8 cellular contexts compared by ENCODE assay signal in the genomic region with DNA sequence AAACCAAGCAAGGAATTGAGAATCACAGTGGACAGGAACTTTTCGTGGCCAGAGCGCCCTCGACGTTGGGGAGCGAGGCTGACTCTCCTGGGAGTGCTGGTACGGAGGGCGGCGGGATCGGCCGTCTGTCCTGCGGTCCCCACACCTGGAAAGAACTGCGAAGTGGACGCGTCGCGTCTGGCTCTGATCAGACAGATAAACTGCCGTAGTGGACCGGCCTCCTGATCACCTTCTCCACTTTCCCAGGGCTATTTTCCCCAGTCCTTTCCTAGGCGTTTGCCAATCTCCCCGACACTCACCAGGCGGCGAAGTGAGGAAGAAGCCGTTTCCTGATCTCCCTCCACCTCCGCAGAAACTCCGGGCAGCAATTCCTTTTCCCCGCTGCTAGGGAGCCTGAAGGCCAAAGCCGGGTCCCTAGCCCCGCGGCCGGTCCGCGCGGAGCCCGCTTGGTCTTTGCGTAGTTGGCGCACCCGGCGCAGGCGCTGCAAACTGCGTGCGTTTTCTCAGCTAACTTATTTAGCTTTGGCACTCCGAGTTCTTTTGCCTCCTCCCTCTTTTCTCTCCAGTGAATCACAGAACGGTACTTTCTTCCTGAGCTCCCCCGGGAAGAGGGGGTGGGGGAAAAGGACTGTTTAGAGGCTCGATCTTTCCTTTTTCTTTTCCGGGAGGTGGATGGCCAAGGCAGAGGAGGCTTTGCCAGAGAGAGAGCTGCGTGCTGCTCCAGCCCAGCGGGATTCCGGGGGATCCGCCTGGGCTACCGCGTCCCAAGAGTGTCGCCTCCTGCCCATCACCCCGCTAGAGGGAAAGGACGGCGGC. TPM values are rescaled to one million over a fixed set of nuclear protein-coding genes. Genes with fewer than 3 reads are reported as not detected.
DNase-seq lines count a peak whose midpoint lies in the region; ATAC-seq and TF ChIP-seq lines count a peak whose summit lies in the region.

A gene (minus strand): TSS at position 491 of the 816 bp plus-strand sequence. CDS start 813 bp downstream, outside the sequence.

- H3K9me3 ChIP-seq in SJCRH30 (replicated peaks) = peaks cover 3% of the 10 kb centered on the region; the same call in 1 of the 2 replicates
- peaks cover 5% of the 10 kb centered on the region for H3K9me3 ChIP-seq in mammary epithelial cell (replicated peaks; ENCODE audit: insufficient read depth, low read length)

- no peak for ATAC-seq in HG03039 (IDR thresholded peaks at IDR 0.05; ENCODE audit: unreplicated experiment)

- no peak for TF ChIP-seq CTCF in mammary epithelial cell (conservative IDR thresholded peaks at IDR 0.05 in 1 of 2, IDR thresholded peaks at IDR 0.05 in 1 of 2; ENCODE audit: extremely low read depth in 1 of 2, insufficient read depth in 1 of 2, low read depth in 1 of 2, low read length in 2 of 2)

- intact Hi-C loops in mammary epithelial cell (cut with micrococcal nuclease) = loop anchor here (1.0 to 5.0 kb wide), 10 partner anchors 26 to 405 kb away; no protein-coding TSS in a partner anchor

- H3K36me3 ChIP-seq in SJCRH30 = peaks cover under 1% of the 10 kb centered on the region; the same call in 1 of the 2 replicates
- no peaks in the 10 kb centered on the region for H3K36me3 ChIP-seq in mammary epithelial cell (ENCODE audit: insufficient read depth, low read length)

- in situ Hi-C loops in mammary epithelial cell (cut with MboI; ENCODE audit: low sequenced_read_pairs in 2 of 2) = loop anchor here in 1 of 2 donors (10.0 kb wide), 1 partner anchor 95 kb away; no protein-coding TSS in a partner anchor

- CTCF ChIA-PET in mammary epithelial cell (lab: Charles Lee; ENCODE audit: low non-redundant PET) = interaction anchor here (0.7 kb wide), 1 partner anchor 9 kb away, joined by 3 read pairs; no protein-coding TSS in a partner anchor

- H3K4me1 ChIP-seq in SJCRH30 (0 out of 2 replicates have a peak, but pooled peaks cover 4% of the 10 kb centered on the region), mammary epithelial cell (ENCODE audit: insufficient read depth, low read length) (peaks cover 14% of the 10 kb centered on the region)

- H3K27me3 ChIP-seq in SJCRH30 = no peaks in the 10 kb centered on the region
- no peaks in the 10 kb centered on the region for H3K27me3 ChIP-seq in mammary epithelial cell (ENCODE audit: insufficient read depth, low read length)

- dilution Hi-C loops in mammary epithelial cell (cut with HindIII; ENCODE audit: low sequenced_read_pairs) = no loop called here

- BruUV-seq in mammary epithelial cell (replicated peaks; lab: Mats Ljungman, UMichigan) = no TSS peak

- peak within 1 kb of the TSS; percentile 89 for H3K4me2 ChIP-seq in mammary epithelial cell (ENCODE audit: insufficient read depth, low read depth, low read length)

- peaks cover 55% of the 10 kb centered on the region for H3K79me2 ChIP-seq in mammary epithelial cell (ENCODE audit: insufficient read depth, low read length)

- no peaks in the 10 kb centered on the region for H4K20me1 ChIP-seq in mammary epithelial cell (ENCODE audit: insufficient read depth, low read length)

- H3K9ac ChIP-seq in mammary epithelial cell (ENCODE audit: insufficient read depth, low read length) = peak within 1 kb of the TSS; percentile 93

- H2AFZ ChIP-seq in mammary epithelial cell (ENCODE audit: low read depth, low read length) = peak within 1 kb of the TSS; percentile 88

- peak within 1 kb of the TSS; percentile 66 for H3K4me3 ChIP-seq in SJCRH30
- peak within 1 kb of the TSS; percentile 58 to 97 (median 90) for H3K4me3 ChIP-seq in mammary epithelial cell (replicated peaks in 1 of 3; ENCODE audit: insufficient read depth in 1 of 3, low read depth in 2 of 3, low read length in 3 of 3)
- peak within 1 kb of the TSS; percentile 79 for H3K4me3 ChIP-seq in iPS-11a (ENCODE audit: low read depth, low read length)

- H3K27ac ChIP-seq in SJCRH30 (peak within 1 kb of the TSS; percentile 48), mammary epithelial cell (ENCODE audit: insufficient read depth, low read depth, low read length) (peak within 1 kb of the TSS; percentile 94)

- peak; percentile 39 for DNase-seq in activated CD4-positive, alpha-beta T cell treated with anti-CD3 and anti-CD28 coated beads for 48 hours
- DNase-seq in activated CD4-positive, alpha-beta T cell treated with anti-CD3 and anti-CD28 coated beads, Interleukin-2, amount 50 U/mL, for 4 hours = no peak
- DNase-seq in SJCRH30 (peak; percentile 63 to 76), mammary epithelial cell (peak; percentile 82), pulmonary artery endothelial cell (ENCODE audit: low read depth, low spot score) (peak; percentile 50), SKM-1 treated with dmso at 0.1 percent for 144 hours (lab: John Stamatoyannopoulos, UW; ENCODE audit: unreplicated experiment) (no peak)

- 2% methylated on average over 23 of the region's 56 CpGs for WGBS in mammary epithelial cell (ENCODE audit: low coverage, missing lambda C conversion rate)

RNA-seq across cellular contexts. Expression of the gene that starts here (rescaled TPM):
- 4.4 and 6.2 TPM in 2 replicates for total RNA-seq in SJCRH30 (2014; rRNA removed; shearing (Covaris generic))
- 10 to 100 TPM; 35.8 to 39.8 TPM for total RNA-seq in mammary epithelial cell
- polyA plus RNA-seq in mammary epithelial cell = 11.3 TPM
- 19.7 TPM for polyA minus RNA-seq in mammary epithelial cell
- 77.4 and 93.5 TPM in 2 replicates for total RNA-seq in pulmonary artery endothelial cell

Comparison
In these comparisons a context has a peak if more than half of its experiments do, and no peak if none do; other contexts are left out.
1. DNase-seq: peak in activated CD4-positive, alpha-beta T cell treated with anti-CD3 and anti-CD28 coated beads for 48 hours (single experiment), SJCRH30 (2 of 2), mammary epithelial cell (single experiment) and pulmonary artery endothelial cell (single experiment); none in activated CD4-positive, alpha-beta T cell treated with anti-CD3 and anti-CD28 coated beads, Interleukin-2, amount 50 U/mL, for 4 hours (0 of 2) and SKM-1 treated with dmso at 0.1 percent for 144 hours (single experiment).
2. Peak in every context shown above with its lines, with median percentiles within 50 percentile points of each other: H3K4me3 ChIP-seq.